16 cellular contexts compared by ENCODE assay signal in genomic region chr1:68188060-68188538, GRCh38. TPM values are rescaled to one million over a fixed set of nuclear protein-coding genes. Genes with fewer than 3 reads are reported as not detected.
DNase-seq lines count a peak whose midpoint lies in the region; ATAC-seq lines count a peak whose summit lies in the region.
"Had no signal": no experiment of that assay in that cellular context is flagged by ENCODE, and none has a peak within 500 bp of the region (broad histone marks: within the 10 kb centered on the region; RNA-seq: fewer than 3 reads in every experiment).

No MANE protein-coding gene starts in this region.

- ATAC-seq in GM18519 (IDR thresholded peaks at IDR 0.05; ENCODE audit: low FRiP score, unreplicated experiment) (peak; percentile 53), HG02588 (IDR thresholded peaks at IDR 0.05; ENCODE audit: unreplicated experiment) (peak; percentile 43), left colon (no peak)
- ATAC-seq: pancreas had no signal

- H3K27me3 ChIP-seq in muscle layer of duodenum (ENCODE audit: low read depth, low read length) = no peaks in the 10 kb centered on the region
- H3K27me3 ChIP-seq: pancreas, testis had no signal

- peak overlapping the region; percentile 83 for H3K27ac ChIP-seq in muscle layer of duodenum (ENCODE audit: low read length)
- H3K27ac ChIP-seq: pancreas, testis had no signal

- DNase-seq in brain pericyte (ENCODE audit: low read depth, low spot score) = peak; percentile 58
- DNase-seq in ureter (ENCODE audit: low spot score) = no peak
- DNase-seq in left colon = no peak
- no peak for DNase-seq in NCI-H524 treated with DMSO at 0.1 percent for 48 hours (lab: John Stamatoyannopoulos, UW)
- DNase-seq in mesenteric fat pad (ENCODE audit: low spot score) = no peak
- DNase-seq: amniotic stem cell, Caco-2, GF-D8, mammary epithelial cell, NCI-H1694 treated with DMSO at 0.1 percent for 48 hours, NCI-H82, pancreas, testis had no signal

- H3K4me3 ChIP-seq in muscle layer of duodenum (ENCODE audit: low read depth in 1 of 2, low read length in 2 of 2) = no peak overlapping the region
- H3K4me3 ChIP-seq: pancreas, testis had no signal

- H3K9me3 ChIP-seq in muscle layer of duodenum (ENCODE audit: control insufficient read depth in 1 of 2, low read length in 2 of 2) = no peaks in the 10 kb centered on the region
- H3K9me3 ChIP-seq: Caco-2, pancreas, testis had no signal

- intact Hi-C loops in left colon (cut with DNase I, micrococcal nuclease) = no loop called here

- peaks cover 10 to 25% of the 10 kb centered on the region in 2 donors for H3K36me3 ChIP-seq in muscle layer of duodenum (ENCODE audit: control insufficient read depth in 1 of 2, insufficient read depth in 2 of 2, low read length in 2 of 2)

- H3K4me1 ChIP-seq in muscle layer of duodenum (ENCODE audit: control insufficient read depth in 1 of 2, insufficient read depth in 2 of 2, low read length in 2 of 2) = no peaks in the 10 kb centered on the region
- H3K4me1 ChIP-seq: Caco-2, pancreas, testis had no signal

RNA-seq across cellular contexts. Expression of gene WLS, which starts 44.2 kb away (rescaled TPM):
- total RNA-seq in ureter (186 TPM), left colon (100 to 1,000 TPM; 126 to 150 TPM), mesenteric fat pad (43.0 TPM)
